In the genomic region with DNA sequence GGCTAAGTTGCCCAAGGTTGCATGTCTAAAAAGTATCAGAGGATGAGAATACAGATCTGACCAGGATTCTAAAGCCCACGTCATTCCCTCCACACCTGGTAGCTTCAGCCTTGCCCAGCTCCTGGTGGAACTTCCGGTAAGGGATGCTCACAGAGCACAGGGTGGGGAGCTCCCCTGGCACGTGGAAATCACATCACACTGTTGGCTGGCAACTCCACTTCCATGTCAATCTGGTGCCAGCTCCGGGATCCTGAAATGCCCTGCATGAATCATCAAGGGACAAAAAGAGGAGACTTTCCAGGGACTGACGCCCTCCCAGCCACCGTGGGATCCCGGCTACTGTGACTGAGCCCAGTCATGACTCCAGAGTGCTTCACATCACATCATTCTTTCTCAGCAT, we compare ENCODE assay signal across 19 cellular contexts. TPM values are rescaled to one million over a fixed set of nuclear protein-coding genes. Genes with fewer than 3 reads are reported as not detected.
A peak's percentile ranks its signal among the peaks of the same experiment; 100 is the strongest.
DNase-seq lines count a peak whose midpoint lies in the region; FAIRE-seq and TF ChIP-seq lines count a peak whose summit lies in the region.
"Had no signal": no experiment of that assay in that cellular context is flagged by ENCODE, and none has a peak within 500 bp of the region (broad histone marks: within the 10 kb centered on the region; RNA-seq: fewer than 3 reads in every experiment).

No MANE protein-coding gene starts in this region.

- H3K36me3 Mint-ChIP-seq in Calu3 (ENCODE audit: insufficient read depth, unreplicated experiment), result no peaks in the 10 kb centered on the region
- H3K36me3 Mint-ChIP-seq in astrocyte (ENCODE audit: low read depth, unreplicated experiment), result no peaks in the 10 kb centered on the region
- H3K36me3 Mint-ChIP-seq: IgD-negative memory B cell had no signal

- peak; percentile 21 for DNase-seq in Calu3
- peak; percentile 91 for DNase-seq in HT1080 (ENCODE audit: low read depth)
- DNase-seq in astrocyte (ENCODE audit: low read depth), result no peak
- no peak for DNase-seq in osteoblast (ENCODE audit: insufficient read length, low spot score, missing footprints)
- DNase-seq in activated effector memory CD4-positive, alpha-beta T cell treated with Interleukin-2 at 50 U/mL for 16 hours, result no peak
- DNase-seq in stimulated activated CD4-positive, alpha-beta T cell treated with anti-CD3 and anti-CD28 coated beads, Interleukin-2, amount 100 ng/mL, for 24 hours, result no peak
- DNase-seq in foreskin fibroblast, result no peak
- no peak for DNase-seq in T-helper 1 cell
- DNase-seq: amygdala; COR-L47; effector memory CD4-positive, alpha-beta T cell; NCI-H1417 treated with DMSO at 0.1 percent for 48 hours; NCI-H524 treated with DMSO at 0.1 percent for 48 hours; SJCRH30; spleen had no signal

- CTCF ChIA-PET in Calu3 (lab: Charles Lee), result interaction anchor here (0.6 to 2.1 kb wide), 5 partner anchors 13 to 152 kb away, joined by 3 to 6 read pairs (median 4); a partner anchor contains a TSS

- intact Hi-C loops in Calu3 (cut with micrococcal nuclease; ENCODE audit: unreplicated experiment), result no loop called here

- H3K79me2 ChIP-seq in astrocyte (ENCODE audit: insufficient read depth, low read length), result no peaks in the 10 kb centered on the region
- no peaks in the 10 kb centered on the region for H3K79me2 ChIP-seq in osteoblast (ENCODE audit: insufficient read depth, low read length)

- H3K4me3 ChIP-seq in astrocyte (ENCODE audit: insufficient read depth, low read depth, low read length), result no peak overlapping the region
- H3K4me3 ChIP-seq in osteoblast (ENCODE audit: insufficient read depth, low read length), result no peak overlapping the region
- no peak overlapping the region for H3K4me3 ChIP-seq in foreskin fibroblast (ENCODE audit: low read depth in 1 of 2, low read length in 2 of 2)
- H3K4me3 ChIP-seq: lung, SJCRH30, spleen had no signal

- H3K27me3 ChIP-seq in astrocyte (ENCODE audit: insufficient read depth, low read length) (no peaks in the 10 kb centered on the region), osteoblast (ENCODE audit: insufficient read depth, low read length) (no peaks in the 10 kb centered on the region)
- H3K27me3 ChIP-seq: SJCRH30, spleen had no signal

- H3K27ac Mint-ChIP-seq in Calu3 (ENCODE audit: unreplicated experiment) (no peak overlapping the region), astrocyte (ENCODE audit: unreplicated experiment) (peak overlapping the region; percentile 67)
- H3K27ac Mint-ChIP-seq: HFFc6 had no signal

- no TSS peak for BruUV-seq in Calu3 (replicated peaks; lab: Mats Ljungman, UMichigan)

- H3K9me3 ChIP-seq in astrocyte (ENCODE audit: insufficient read depth, low read depth, low read length) (no peaks in the 10 kb centered on the region), osteoblast (ENCODE audit: low read depth, low read length) (no peaks in the 10 kb centered on the region)
- H3K9me3 ChIP-seq: SJCRH30, spleen had no signal

- no peak overlapping the region for H2AFZ ChIP-seq in astrocyte (ENCODE audit: low read depth, low read length)
- H2AFZ ChIP-seq in osteoblast (ENCODE audit: low read length), result no peak overlapping the region

- H3K4me1 Mint-ChIP-seq in Calu3 (ENCODE audit: low read depth, unreplicated experiment) (no peaks in the 10 kb centered on the region), astrocyte (ENCODE audit: low read depth, unreplicated experiment) (peaks cover 34% of the 10 kb centered on the region)

- H3K4me2 ChIP-seq in astrocyte (ENCODE audit: low read length), result peak overlapping the region; percentile 53
- no peak overlapping the region for H3K4me2 ChIP-seq in osteoblast (ENCODE audit: insufficient read depth, low read length)

- no peak for FAIRE-seq in astrocyte (lab: Jason Lieb, UNC)

- H3K27me3 Mint-ChIP-seq in Calu3 (ENCODE audit: unreplicated experiment) (no peaks in the 10 kb centered on the region), astrocyte (ENCODE audit: low read depth, unreplicated experiment) (no peaks in the 10 kb centered on the region)
- H3K27me3 Mint-ChIP-seq: IgD-negative memory B cell had no signal

- H3K36me3 ChIP-seq in astrocyte (ENCODE audit: insufficient read depth, low read length) (no peaks in the 10 kb centered on the region), osteoblast (ENCODE audit: insufficient read depth, low read length) (no peaks in the 10 kb centered on the region)
- H3K36me3 ChIP-seq: SJCRH30, spleen had no signal

- H3K9me3 Mint-ChIP-seq in Calu3 (ENCODE audit: low read depth, unreplicated experiment) (no peaks in the 10 kb centered on the region), astrocyte (ENCODE audit: unreplicated experiment) (no peaks in the 10 kb centered on the region)
- H3K9me3 Mint-ChIP-seq: HFFc6, IgD-negative memory B cell had no signal

- H3K27ac ChIP-seq in astrocyte (ENCODE audit: low read depth, low read length), result peak overlapping the region; percentile 76
- peak overlapping the region; percentile 97 for H3K27ac ChIP-seq in osteoblast (ENCODE audit: low read depth, low read length)
- H3K27ac ChIP-seq: VCaP had no signal

- TF ChIP-seq CTCF in Calu3 (IDR thresholded peaks at IDR 0.05; ENCODE audit: unreplicated experiment) (no peak), astrocyte (IDR thresholded peaks at IDR 0.05; ENCODE audit: insufficient read depth, low read depth, low read length) (no peak), osteoblast (IDR thresholded peaks at IDR 0.05; ENCODE audit: extremely low read depth, low read depth, low read length) (no peak), foreskin fibroblast (IDR thresholded peaks at IDR 0.05; ENCODE audit: low read depth, low read length) (no peak)

- H4K20me1 ChIP-seq in astrocyte (ENCODE audit: insufficient read depth, low read length) (no peaks in the 10 kb centered on the region), osteoblast (ENCODE audit: insufficient read depth, low read length) (no peaks in the 10 kb centered on the region)

- H3K4me1 ChIP-seq in astrocyte (ENCODE audit: insufficient read depth, low read length), result peaks cover 29% of the 10 kb centered on the region
- peaks cover 37% of the 10 kb centered on the region for H3K4me1 ChIP-seq in osteoblast (ENCODE audit: insufficient read depth, low read length)

- H3K4me3 Mint-ChIP-seq in Calu3 (ENCODE audit: low read depth, unreplicated experiment), result no peak overlapping the region
- no peak overlapping the region for H3K4me3 Mint-ChIP-seq in astrocyte (ENCODE audit: unreplicated experiment)
- H3K4me3 Mint-ChIP-seq: HFFc6 had no signal

- H3K9ac ChIP-seq in astrocyte (ENCODE audit: low read length), result peak overlapping the region; percentile 8

RNA-seq across cellular contexts. Expression of a gene that starts 12.4 kb away (rescaled TPM):
- total RNA-seq in Calu3 (2022) (15.6 and 15.7 TPM in 2 replicates), astrocyte (30.0 and 31.1 TPM in 2 replicates), osteoblast (34.0 and 37.1 TPM in 2 replicates)
- 156 and 163 TPM in 2 replicates for total RNA-seq in HT1080 (2014; rRNA removed; shearing (Covaris generic))
- 97.9 and 102 TPM in 2 replicates for polyA plus RNA-seq in HT1080 (2015; cell fraction: cytosol; rRNA removed)
- polyA plus RNA-seq in HT1080 (2015; cell fraction: nucleus; rRNA removed), result 110 TPM in 2 replicates

Comparison
In these comparisons a context has a peak if more than half of its experiments do, and no peak if none do; other contexts are left out.
1. DNase-seq: peak in Calu3 (single experiment) and HT1080 (single experiment); none in astrocyte (single experiment), osteoblast (single experiment), activated effector memory CD4-positive, alpha-beta T cell treated with Interleukin-2 at 50 U/mL for 16 hours (single experiment), stimulated activated CD4-positive, alpha-beta T cell treated with anti-CD3 and anti-CD28 coated beads, Interleukin-2, amount 100 ng/mL, for 24 hours (0 of 2), foreskin fibroblast (0 of 2) and T-helper 1 cell (0 of 5).